20 cellular contexts compared by ENCODE assay signal in genomic region chr6:52231411-52232127, GRCh38. TPM values are rescaled to one million over a fixed set of nuclear protein-coding genes. Genes with fewer than 3 reads are reported as not detected.
DNase-seq lines count a peak whose midpoint lies in the region; ATAC-seq lines count a peak whose summit lies in the region.
"Had no signal": no experiment of that assay in that cellular context is flagged by ENCODE, and none has a peak within 500 bp of the region (broad histone marks: within the 10 kb centered on the region; RNA-seq: fewer than 3 reads in every experiment).

No MANE protein-coding gene starts in this region.

- no peaks in the 10 kb centered on the region for H3K36me3 Mint-ChIP-seq in immature natural killer cell

- H3K9me3 Mint-ChIP-seq in immature natural killer cell: no peaks in the 10 kb centered on the region
- H3K9me3 Mint-ChIP-seq: IgD-negative memory B cell had no signal

- H3K27me3 Mint-ChIP-seq in immature natural killer cell (ENCODE audit: low read depth in 3 of 3): peaks cover 16 to 24% (median 24%) of the 10 kb centered on the region in 3 donors
- H3K27me3 Mint-ChIP-seq: IgD-negative memory B cell had no signal

- H3K4me1 Mint-ChIP-seq in immature natural killer cell: peaks cover 8 to 20% of the 10 kb centered on the region in 2 donors

- peak; percentile 56 for DNase-seq in DMS79 (lab: John Stamatoyannopoulos, UW)
- peak; percentile 2 for DNase-seq in activated CD4-positive, alpha-beta T cell treated with anti-CD3 and anti-CD28 coated beads, Interleukin-2, amount 50 U/mL, for 1 hour
- DNase-seq in immature natural killer cell: peak; percentile 67 to 74 (median 74)
- DNase-seq in 8988T: no peak
- DNase-seq in left colon: no peak
- DNase-seq: amygdala, C1 segment of cervical spinal cord, erythroblast, GM23248, heart left ventricle, NCI-H1105 treated with DMSO at 0.1 percent for 48 hours, NCI-H524, psoas muscle, stomach had no signal

- peak overlapping the region in 2 of 6 donors; percentile 58 to 79 for H3K27ac Mint-ChIP-seq in immature natural killer cell
- H3K27ac Mint-ChIP-seq: IgD-negative memory B cell had no signal

- intact Hi-C loops in left colon (cut with DNase I, micrococcal nuclease): no loop called here

- ATAC-seq in GM21381 (IDR thresholded peaks at IDR 0.05; ENCODE audit: unreplicated experiment) (peak; percentile 47), left colon (no peak), GM18519 (IDR thresholded peaks at IDR 0.05; ENCODE audit: low FRiP score, unreplicated experiment) (no peak)
- ATAC-seq: activated CD4-positive, CD25-positive, alpha-beta regulatory T cell treated with anti-CD3 and anti-CD28 coated beads, Interleukin-2, amount 50 U/mL, for 24 hours; heart left ventricle; psoas muscle had no signal

- H3K4me3 Mint-ChIP-seq in immature natural killer cell: peak overlapping the region in 2 of 5 donors; percentile 5 to 35
- H3K4me3 Mint-ChIP-seq: IgD-negative memory B cell had no signal

RNA-seq across cellular contexts. Expression of gene IL17F, which starts 12.7 kb away (rescaled TPM):
- not detected for polyA plus RNA-seq in immature natural killer cell
- not detected for total RNA-seq in left colon
- total RNA-seq: GM23248, heart left ventricle, kidney epithelial cell, psoas muscle, stomach had no signal
- polyA plus RNA-seq: GM23248, heart left ventricle, IgD-negative memory B cell, psoas muscle, stomach had no signal

RNA-seq across cellular contexts. Expression of gene IL17A, which starts 45.4 kb away (rescaled TPM):
- polyA plus RNA-seq in immature natural killer cell: under 1 TPM in 1 of 3 donors, not detected in 2; 0.19 TPM
- total RNA-seq in left colon: not detected
- total RNA-seq: GM23248; heart left ventricle; kidney epithelial cell; psoas muscle; stomach; T-helper 1 cell treated with Interleukin-12 subunit alpha and Interleukin-12 subunit beta and Interleukin-4 antibody, amounts not matched to agents 30 ng/mL and 1 ng/mL, for 36 hours had no signal
- polyA plus RNA-seq: GM23248, heart left ventricle, IgD-negative memory B cell, psoas muscle had no signal

RNA-seq across cellular contexts. Expression of gene MCM3, which starts 53.0 kb away (rescaled TPM):
- 10 to 100 TPM; 40.5 to 73.8 (median 43.6) TPM for polyA plus RNA-seq in immature natural killer cell
- 10 to 100 TPM; 22.5 to 33.2 TPM for total RNA-seq in left colon

Comparison
In these comparisons a context has a peak if more than half of its experiments do, and no peak if none do; other contexts are left out.
1. DNase-seq: peak in DMS79 (single experiment), activated CD4-positive, alpha-beta T cell treated with anti-CD3 and anti-CD28 coated beads, Interleukin-2, amount 50 U/mL, for 1 hour (single experiment) and immature natural killer cell (3 of 3); none in 8988T (single experiment) and left colon (0 of 2).